Comparison of ENCODE assay signal across 1 cellular context in genomic region chr18:62526098-62527025, GRCh38.
TF ChIP-seq lines count a peak whose summit lies in the region.

No MANE protein-coding gene starts in this region.

TF ChIP-seq in K562, 482 proteins besides CTCF, POLR2A, EP300 and RAD21 (continued from another document and continues in another):
- no peak for TF ChIP-seq RHOXF2B (CRISPR knock-in tag; conservative IDR thresholded peaks at IDR 0.05)
- TF ChIP-seq ZSCAN29 (IDR thresholded peaks at IDR 0.05) = no peak
- TF ChIP-seq ZC3H11A (IDR thresholded peaks at IDR 0.05; ENCODE audit: low read depth, low read length) = no peak
- no peak for TF ChIP-seq ZNF384 (IDR thresholded peaks at IDR 0.05; ENCODE audit: low read depth, low read length)
- TF ChIP-seq L3MBTL2 (IDR thresholded peaks at IDR 0.05) = 0 out of 2 replicates have a peak, but pooled peaks have one; percentile 70
- no peak for TF ChIP-seq KLF6 (CRISPR knock-in tag; IDR thresholded peaks at IDR 0.05; ENCODE audit: borderline replicate concordance)
- TF ChIP-seq KLF10 (CRISPR knock-in tag; IDR thresholded peaks at IDR 0.05) = no peak
- TF ChIP-seq ZFP1 (CRISPR knock-in tag; IDR thresholded peaks at IDR 0.05) = no peak
- TF ChIP-seq SMARCB1 (IDR thresholded peaks at IDR 0.05; ENCODE audit: insufficient read length, low read depth) = no peak
- no peak for TF ChIP-seq GATAD2A (IDR thresholded peaks at IDR 0.05)
- TF ChIP-seq TCF15 (CRISPR knock-in tag; IDR thresholded peaks at IDR 0.05) = no peak
- TF ChIP-seq MNT (conservative IDR thresholded peaks at IDR 0.05) = peak; percentile 64 to 76
- TF ChIP-seq, protein P1, sequence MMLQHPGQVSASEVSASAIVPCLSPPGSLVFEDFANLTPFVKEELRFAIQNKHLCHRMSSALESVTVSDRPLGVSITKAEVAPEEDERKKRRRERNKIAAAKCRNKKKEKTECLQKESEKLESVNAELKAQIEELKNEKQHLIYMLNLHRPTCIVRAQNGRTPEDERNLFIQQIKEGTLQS (IDR thresholded peaks at IDR 0.05) = no peak
- TF ChIP-seq, protein P1 (CRISPR knock-in tag; conservative IDR thresholded peaks at IDR 0.05) = no peak
- TF ChIP-seq ETV1 (tag; conservative IDR thresholded peaks at IDR 0.05; ENCODE audit: low read depth) = no peak
- TF ChIP-seq, protein P2, sequence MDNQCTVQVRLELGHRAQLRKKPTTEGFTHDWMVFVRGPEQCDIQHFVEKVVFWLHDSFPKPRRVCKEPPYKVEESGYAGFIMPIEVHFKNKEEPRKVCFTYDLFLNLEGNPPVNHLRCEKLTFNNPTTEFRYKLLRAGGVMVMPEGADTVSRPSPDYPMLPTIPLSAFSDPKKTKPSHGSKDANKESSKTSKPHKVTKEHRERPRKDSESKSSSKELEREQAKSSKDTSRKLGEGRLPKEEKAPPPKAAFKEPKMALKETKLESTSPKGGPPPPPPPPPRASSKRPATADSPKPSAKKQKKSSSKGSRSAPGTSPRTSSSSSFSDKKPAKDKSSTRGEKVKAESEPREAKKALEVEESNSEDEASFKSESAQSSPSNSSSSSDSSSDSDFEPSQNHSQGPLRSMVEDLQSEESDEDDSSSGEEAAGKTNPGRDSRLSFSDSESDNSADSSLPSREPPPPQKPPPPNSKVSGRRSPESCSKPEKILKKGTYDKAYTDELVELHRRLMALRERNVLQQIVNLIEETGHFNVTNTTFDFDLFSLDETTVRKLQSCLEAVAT (IDR thresholded peaks at IDR 0.05) = peak in 1 of 2 experiments; percentile 40; a peak in 1 of 4 replicates
- no peak for TF ChIP-seq RBM22 (IDR thresholded peaks at IDR 0.05; ENCODE audit: low read depth, low read length, poor library complexity, severe bottlenecking)
- no peak for TF ChIP-seq SRSF1 (IDR thresholded peaks at IDR 0.05; ENCODE audit: low read depth, low read length)
- no peak for TF ChIP-seq PHF20 (IDR thresholded peaks at IDR 0.05; ENCODE audit: partially characterized antibody)
- TF ChIP-seq RB1 (IDR thresholded peaks at IDR 0.05; ENCODE audit: low read depth) = peak; percentile 73; the same call in 1 of the 2 replicates
- TF ChIP-seq E2F4 (CRISPR knock-in tag; IDR thresholded peaks at IDR 0.05; ENCODE audit: low read depth) = peak; percentile 42; the same call in 1 of the 2 replicates
- TF ChIP-seq TEAD2 (tag; IDR thresholded peaks at IDR 0.05) = no peak
- TF ChIP-seq, protein P3, sequence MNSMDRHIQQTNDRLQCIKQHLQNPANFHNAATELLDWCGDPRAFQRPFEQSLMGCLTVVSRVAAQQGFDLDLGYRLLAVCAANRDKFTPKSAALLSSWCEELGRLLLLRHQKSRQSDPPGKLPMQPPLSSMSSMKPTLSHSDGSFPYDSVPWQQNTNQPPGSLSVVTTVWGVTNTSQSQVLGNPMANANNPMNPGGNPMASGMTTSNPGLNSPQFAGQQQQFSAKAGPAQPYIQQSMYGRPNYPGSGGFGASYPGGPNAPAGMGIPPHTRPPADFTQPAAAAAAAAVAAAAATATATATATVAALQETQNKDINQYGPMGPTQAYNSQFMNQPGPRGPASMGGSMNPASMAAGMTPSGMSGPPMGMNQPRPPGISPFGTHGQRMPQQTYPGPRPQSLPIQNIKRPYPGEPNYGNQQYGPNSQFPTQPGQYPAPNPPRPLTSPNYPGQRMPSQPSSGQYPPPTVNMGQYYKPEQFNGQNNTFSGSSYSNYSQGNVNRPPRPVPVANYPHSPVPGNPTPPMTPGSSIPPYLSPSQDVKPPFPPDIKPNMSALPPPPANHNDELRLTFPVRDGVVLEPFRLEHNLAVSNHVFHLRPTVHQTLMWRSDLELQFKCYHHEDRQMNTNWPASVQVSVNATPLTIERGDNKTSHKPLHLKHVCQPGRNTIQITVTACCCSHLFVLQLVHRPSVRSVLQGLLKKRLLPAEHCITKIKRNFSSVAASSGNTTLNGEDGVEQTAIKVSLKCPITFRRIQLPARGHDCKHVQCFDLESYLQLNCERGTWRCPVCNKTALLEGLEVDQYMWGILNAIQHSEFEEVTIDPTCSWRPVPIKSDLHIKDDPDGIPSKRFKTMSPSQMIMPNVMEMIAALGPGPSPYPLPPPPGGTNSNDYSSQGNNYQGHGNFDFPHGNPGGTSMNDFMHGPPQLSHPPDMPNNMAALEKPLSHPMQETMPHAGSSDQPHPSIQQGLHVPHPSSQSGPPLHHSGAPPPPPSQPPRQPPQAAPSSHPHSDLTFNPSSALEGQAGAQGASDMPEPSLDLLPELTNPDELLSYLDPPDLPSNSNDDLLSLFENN (IDR thresholded peaks at IDR 0.05; ENCODE audit: low read depth in 2 of 2, low read length in 2 of 2) = no peak
- no peak for TF ChIP-seq ZNF584 (CRISPR knock-in tag; IDR thresholded peaks at IDR 0.05; ENCODE audit: low read depth)
- TF ChIP-seq MECOM (CRISPR knock-in tag; IDR thresholded peaks at IDR 0.05) = no peak
- TF ChIP-seq ZBTB7A (IDR thresholded peaks at IDR 0.05; ENCODE audit: borderline replicate concordance, control insufficient read depth, low read depth, low read length) = peak; percentile 79; the same call in 1 of the 2 replicates
- no peak for TF ChIP-seq MTF1 (CRISPR knock-in tag; IDR thresholded peaks at IDR 0.05; ENCODE audit: borderline replicate concordance)
- TF ChIP-seq, protein P4, sequence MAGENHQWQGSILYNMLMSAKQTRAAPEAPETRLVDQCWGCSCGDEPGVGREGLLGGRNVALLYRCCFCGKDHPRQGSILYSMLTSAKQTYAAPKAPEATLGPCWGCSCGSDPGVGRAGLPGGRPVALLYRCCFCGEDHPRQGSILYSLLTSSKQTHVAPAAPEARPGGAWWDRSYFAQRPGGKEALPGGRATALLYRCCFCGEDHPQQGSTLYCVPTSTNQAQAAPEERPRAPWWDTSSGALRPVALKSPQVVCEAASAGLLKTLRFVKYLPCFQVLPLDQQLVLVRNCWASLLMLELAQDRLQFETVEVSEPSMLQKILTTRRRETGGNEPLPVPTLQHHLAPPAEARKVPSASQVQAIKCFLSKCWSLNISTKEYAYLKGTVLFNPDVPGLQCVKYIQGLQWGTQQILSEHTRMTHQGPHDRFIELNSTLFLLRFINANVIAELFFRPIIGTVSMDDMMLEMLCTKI (IDR thresholded peaks at IDR 0.05; ENCODE audit: partially characterized antibody) = no peak
- TF ChIP-seq POLR3A (IDR thresholded peaks at IDR 0.05; ENCODE audit: borderline replicate concordance, extremely low read depth, insufficient read depth, insufficient read length) = no peak
- TF ChIP-seq ATF6 (CRISPR knock-in tag; IDR thresholded peaks at IDR 0.05) = no peak
- no peak for TF ChIP-seq SMARCC2 (IDR thresholded peaks at IDR 0.05; ENCODE audit: low read depth)
- no peak for TF ChIP-seq ZNF354B (CRISPR knock-in tag; IDR thresholded peaks at IDR 0.05)
- TF ChIP-seq FOXK1 (CRISPR knock-in tag; IDR thresholded peaks at IDR 0.05; ENCODE audit: borderline replicate concordance) = no peak
- no peak for TF ChIP-seq ZNF449 (CRISPR knock-in tag; IDR thresholded peaks at IDR 0.05)
- no peak for TF ChIP-seq TSHZ1 (CRISPR knock-in tag; IDR thresholded peaks at IDR 0.05)
- TF ChIP-seq ZNF324 (CRISPR knock-in tag; IDR thresholded peaks at IDR 0.05) = no peak
